ENCODE assay signal across 8 cellular contexts in the genomic region with DNA sequence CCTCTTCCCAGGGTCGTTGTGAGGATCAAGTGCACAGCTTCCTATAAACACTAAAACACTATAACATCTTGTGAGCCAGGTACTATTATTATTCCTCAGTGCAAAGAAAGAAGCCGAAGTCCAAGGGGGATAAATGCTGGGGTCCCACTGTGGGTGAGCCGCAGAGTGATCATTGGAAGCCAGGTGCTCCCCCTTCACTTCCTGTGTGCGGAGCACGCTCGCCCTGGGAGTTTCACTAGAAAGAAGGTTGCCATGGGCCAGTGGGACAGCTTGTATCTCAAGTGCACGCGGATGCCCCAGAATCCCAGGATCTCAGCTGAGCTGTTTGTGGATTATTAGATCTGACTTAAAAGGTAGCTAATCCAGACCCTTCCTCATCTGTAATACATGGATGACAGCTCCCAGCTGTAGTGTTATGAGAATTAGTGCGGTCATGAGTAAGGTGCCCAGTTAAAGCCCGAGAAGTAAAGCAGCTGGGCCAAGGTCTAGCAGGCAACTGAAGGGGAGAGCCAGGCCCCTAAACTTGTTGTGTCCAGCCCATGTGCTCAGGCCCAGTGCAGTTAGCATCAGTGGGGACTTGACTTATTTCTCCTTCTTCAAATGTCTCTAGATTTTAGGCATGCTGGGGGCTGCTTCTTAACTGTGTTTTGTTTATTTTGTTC. TPM values are rescaled to one million over a fixed set of nuclear protein-coding genes. Genes with fewer than 3 reads are reported as not detected.
A peak's percentile ranks its signal among the peaks of the same experiment; 100 is the strongest.
DNase-seq lines count a peak whose midpoint lies in the region; ATAC-seq, FAIRE-seq and TF ChIP-seq lines count a peak whose summit lies in the region.
"Had no signal": no experiment of that assay in that cellular context is flagged by ENCODE, and none has a peak within 500 bp of the region (broad histone marks: within the 10 kb centered on the region; RNA-seq: fewer than 3 reads in every experiment).

No MANE protein-coding gene starts in this region.

- peak; percentile 59 for FAIRE-seq in GM18507 (lab: Jason Lieb, UNC)
- FAIRE-seq: colon had no signal

- H3K4me1 Mint-ChIP-seq in activated CD4-positive, alpha-beta T cell treated with anti-CD3 and anti-CD28 coated beads, Interleukin-2, amount 10 ng/mL, durations not matched to agents 7 days and 5 days: peaks cover 21% of the 10 kb centered on the region
- peaks cover 5 to 18% of the 10 kb centered on the region in 2 donors for H3K4me1 Mint-ChIP-seq in natural killer cell

- peaks cover 8% of the 10 kb centered on the region for H3K4me1 ChIP-seq in HUES64 (ENCODE audit: insufficient read depth, low read length)
- no peaks in the 10 kb centered on the region for H3K4me1 ChIP-seq in endocrine pancreas (ENCODE audit: control insufficient read depth, insufficient read depth, low read length)
- peaks cover 11% of the 10 kb centered on the region for H3K4me1 ChIP-seq in upper lobe of right lung

- no peaks in the 10 kb centered on the region for H3K36me3 ChIP-seq in HUES64 (ENCODE audit: insufficient read depth, low read length)
- no peaks in the 10 kb centered on the region for H3K36me3 ChIP-seq in endocrine pancreas (ENCODE audit: control insufficient read depth, insufficient read depth, low read length)
- peaks cover 6% of the 10 kb centered on the region for H3K36me3 ChIP-seq in upper lobe of right lung

- whole genome bisulfite sequencing in HUES64: 25% methylated on average over 9 of the region's 10 CpGs

- H3K27me3 ChIP-seq in HUES64 (ENCODE audit: insufficient read depth, low read length) (no peaks in the 10 kb centered on the region), endocrine pancreas (ENCODE audit: control insufficient read depth, insufficient read depth, low read length) (no peaks in the 10 kb centered on the region), upper lobe of right lung (no peaks in the 10 kb centered on the region)

- no peaks in the 10 kb centered on the region for H3K27me3 Mint-ChIP-seq in activated CD4-positive, alpha-beta T cell treated with anti-CD3 and anti-CD28 coated beads, Interleukin-2, amount 10 ng/mL, durations not matched to agents 7 days and 5 days
- H3K27me3 Mint-ChIP-seq in natural killer cell (ENCODE audit: low read depth in 2 of 2): no peaks in the 10 kb centered on the region

- TF ChIP-seq CTCF in natural killer cell (IDR thresholded peaks at IDR 0.05) (no peak), upper lobe of right lung (IDR thresholded peaks at IDR 0.05) (no peak)

- intact Hi-C loops in natural killer cell (cut with micrococcal nuclease) (loop anchor here (2.0 kb wide), 1 partner anchor 47 kb away; a partner anchor contains a TSS), upper lobe of right lung (cut with DNase I) (no loop called here)

- H3K4me3 ChIP-seq in HUES64 (ENCODE audit: low read length) (peak overlapping the region; percentile 91), endocrine pancreas (ENCODE audit: control insufficient read depth, insufficient read depth, low read length) (peak overlapping the region; percentile 80), upper lobe of right lung (peak overlapping the region; percentile 95)

- CTCF ChIA-PET in activated CD4-positive, alpha-beta T cell treated with anti-CD3 and anti-CD28 coated beads, Interleukin-2, amount 10 ng/mL, durations not matched to agents 7 days and 5 days (lab: Charles Lee): interaction anchor here (1.3 to 1.4 kb wide), 2 partner anchors 24 to 216 kb away, joined by 3 read pairs; a partner anchor contains a TSS

- H3K9me3 Mint-ChIP-seq in activated CD4-positive, alpha-beta T cell treated with anti-CD3 and anti-CD28 coated beads, Interleukin-2, amount 10 ng/mL, durations not matched to agents 7 days and 5 days: no peaks in the 10 kb centered on the region
- H3K9me3 Mint-ChIP-seq in natural killer cell: no peaks in the 10 kb centered on the region

- H3K9me3 ChIP-seq in HUES64 (ENCODE audit: insufficient read depth, low read depth, low read length) (no peaks in the 10 kb centered on the region), endocrine pancreas (ENCODE audit: control insufficient read depth, low read length) (no peaks in the 10 kb centered on the region), upper lobe of right lung (no peaks in the 10 kb centered on the region)

- DNase-seq in GM18507 (ENCODE audit: extremely low spot score, insufficient read length, low read depth) (no peak), natural killer cell (no peak), upper lobe of right lung (no peak), MV-4-11 (lab: John Stamatoyannopoulos, UW) (no peak)
- peak; percentile 54 for DNase-seq in activated CD4-positive, alpha-beta T cell treated with anti-CD3 and anti-CD28 coated beads, Interleukin-2, amount 10 ng/mL, durations not matched to agents 7 days and 5 days

- H3K27ac ChIP-seq in HUES64 (ENCODE audit: low read depth, low read length) (no peak overlapping the region), upper lobe of right lung (peak overlapping the region; percentile 98)

- POLR2A ChIA-PET in activated CD4-positive, alpha-beta T cell treated with anti-CD3 and anti-CD28 coated beads, Interleukin-2, amount 10 ng/mL, durations not matched to agents 7 days and 5 days (lab: Charles Lee): interaction anchor here (0.5 to 0.6 kb wide), 2 partner anchors 94 to 862 kb away, joined by 3 read pairs; no protein-coding TSS in a partner anchor

- peak overlapping the region; percentile 91 for H3K4me3 Mint-ChIP-seq in activated CD4-positive, alpha-beta T cell treated with anti-CD3 and anti-CD28 coated beads, Interleukin-2, amount 10 ng/mL, durations not matched to agents 7 days and 5 days
- H3K4me3 Mint-ChIP-seq in natural killer cell: peak overlapping the region; percentile 94

- peak overlapping the region; percentile 99; the same call in 1 of the 2 replicates for H3K9ac ChIP-seq in HUES64 (ENCODE audit: low read depth, low read length)
- H3K9ac ChIP-seq in endocrine pancreas (ENCODE audit: control insufficient read depth, insufficient read depth, low read length): peak overlapping the region; percentile 8

- H3K36me3 Mint-ChIP-seq in activated CD4-positive, alpha-beta T cell treated with anti-CD3 and anti-CD28 coated beads, Interleukin-2, amount 10 ng/mL, durations not matched to agents 7 days and 5 days (ENCODE audit: low read depth): no peaks in the 10 kb centered on the region
- no peaks in the 10 kb centered on the region for H3K36me3 Mint-ChIP-seq in natural killer cell

- peak in 1 of 3 donors; percentile 9 for ATAC-seq in natural killer cell
- ATAC-seq in upper lobe of right lung: no peak

- H3K27ac Mint-ChIP-seq in activated CD4-positive, alpha-beta T cell treated with anti-CD3 and anti-CD28 coated beads, Interleukin-2, amount 10 ng/mL, durations not matched to agents 7 days and 5 days: peak overlapping the region; percentile 98
- peak overlapping the region; percentile 94 to 97 for H3K27ac Mint-ChIP-seq in natural killer cell

RNA-seq across cellular contexts. Expression of a gene that starts 0.9 kb away (rescaled TPM):
- polyA plus RNA-seq in HUES64 (2013, experiment 1 of 2): 28.0 TPM
- polyA plus RNA-seq in HUES64 (2013, experiment 2 of 2): 27.1 TPM
- total RNA-seq in activated CD4-positive, alpha-beta T cell treated with anti-CD3 and anti-CD28 coated beads, Interleukin-2, amount 10 ng/mL, durations not matched to agents 7 days and 5 days: 10 to 100 TPM; 10.2 to 11.0 TPM
- total RNA-seq in natural killer cell: 10 to 100 TPM in 2 of 3 donors, 1 to 10 TPM in 1; 8.2 to 10.9 (median 10.8) TPM
- 34.6 TPM for total RNA-seq in upper lobe of right lung

RNA-seq across cellular contexts. Expression of a gene that starts 1.2 kb away (rescaled TPM):
- polyA plus RNA-seq in HUES64 (2013, experiment 1 of 2): 1.9 TPM
- 2.2 TPM for polyA plus RNA-seq in HUES64 (2013, experiment 2 of 2)
- total RNA-seq in activated CD4-positive, alpha-beta T cell treated with anti-CD3 and anti-CD28 coated beads, Interleukin-2, amount 10 ng/mL, durations not matched to agents 7 days and 5 days: under 1 TPM in 1 of 2 experiments, not detected in 1; 0.02 TPM
- under 1 TPM; 0.07 to 0.29 (median 0.28) TPM for total RNA-seq in natural killer cell
- 0.98 TPM for total RNA-seq in upper lobe of right lung

RNA-seq across cellular contexts. Expression of a gene that starts 24.4 kb away (rescaled TPM):
- 96.1 TPM for polyA plus RNA-seq in HUES64 (2013, experiment 1 of 2)
- polyA plus RNA-seq in HUES64 (2013, experiment 2 of 2): 94.6 TPM
- 10 to 100 TPM; 83.0 to 88.9 TPM for total RNA-seq in activated CD4-positive, alpha-beta T cell treated with anti-CD3 and anti-CD28 coated beads, Interleukin-2, amount 10 ng/mL, durations not matched to agents 7 days and 5 days
- total RNA-seq in natural killer cell: 10 to 100 TPM; 45.9 to 50.6 (median 47.5) TPM
- total RNA-seq in upper lobe of right lung: 51.6 TPM

RNA-seq across cellular contexts. Expression of a gene that starts 43.4 kb away (rescaled TPM):
- polyA plus RNA-seq in HUES64 (2013, experiment 1 of 2): 14.3 TPM
- 19.0 TPM for polyA plus RNA-seq in HUES64 (2013, experiment 2 of 2)
- 10 to 100 TPM; 56.4 to 61.8 TPM for total RNA-seq in activated CD4-positive, alpha-beta T cell treated with anti-CD3 and anti-CD28 coated beads, Interleukin-2, amount 10 ng/mL, durations not matched to agents 7 days and 5 days
- total RNA-seq in natural killer cell (100 to 1,000 TPM; 123 to 165 (median 128) TPM), upper lobe of right lung (52.1 TPM)

RNA-seq across cellular contexts. Expression of a gene that starts 48.4 kb away (rescaled TPM):
- 39.8 TPM for polyA plus RNA-seq in HUES64 (2013, experiment 1 of 2)
- polyA plus RNA-seq in HUES64 (2013, experiment 2 of 2): 42.3 TPM
- 10 to 100 TPM; 68.5 to 77.1 TPM for total RNA-seq in activated CD4-positive, alpha-beta T cell treated with anti-CD3 and anti-CD28 coated beads, Interleukin-2, amount 10 ng/mL, durations not matched to agents 7 days and 5 days
- 100 to 1,000 TPM; 236 to 259 (median 249) TPM for total RNA-seq in natural killer cell
- 72.5 TPM for total RNA-seq in upper lobe of right lung
